Comparison of ENCODE assay signal across 19 cellular contexts in the genomic region with DNA sequence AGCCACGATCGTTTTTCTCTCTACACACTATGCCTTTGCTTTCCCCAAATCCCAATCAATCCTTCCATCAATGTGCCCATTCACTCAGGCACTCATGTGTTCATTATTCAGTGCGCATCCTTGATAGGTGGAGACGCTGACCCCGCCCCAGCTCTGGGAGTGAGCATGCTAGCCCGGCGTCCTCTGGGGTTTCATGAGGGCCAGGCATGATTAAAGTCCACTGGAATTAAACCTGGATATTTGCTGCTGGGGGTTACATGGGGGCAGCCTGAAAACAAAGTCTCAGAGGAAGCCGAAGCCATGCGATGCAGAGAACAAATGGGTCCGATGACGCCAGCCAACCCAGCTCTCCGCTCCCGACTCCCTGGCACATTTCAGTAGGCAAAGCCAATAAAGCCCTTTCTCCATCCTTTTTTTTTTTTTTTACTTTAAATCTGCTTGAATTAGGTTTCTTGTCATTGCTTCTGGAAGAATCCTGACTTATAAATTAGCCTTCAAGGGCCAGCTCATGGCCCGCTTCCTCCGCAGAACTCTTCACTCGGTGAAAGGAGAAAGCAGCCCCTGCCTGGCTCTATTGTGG.
DNase-seq lines count a peak whose midpoint lies in the region; ATAC-seq, FAIRE-seq and TF ChIP-seq lines count a peak whose summit lies in the region.
"Had no signal": no experiment of that assay in that cellular context is flagged by ENCODE, and none has a peak within 500 bp of the region (broad histone marks: within the 10 kb centered on the region; RNA-seq: fewer than 3 reads in every experiment).

No MANE protein-coding gene starts in this region.

- no peak for TF ChIP-seq POLR2A in HepG2 (IDR thresholded peaks at IDR 0.05; ENCODE audit: insufficient read depth in 1 of 2, low read depth in 2 of 2, low read length in 2 of 2)
- TF ChIP-seq POLR2A in right lobe of liver (IDR thresholded peaks at IDR 0.05): no peak
- no peak for TF ChIP-seq POLR2A in esophagus squamous epithelium (IDR thresholded peaks at IDR 0.05)

- H3K9me3 ChIP-seq in liver (ENCODE audit: control insufficient read depth in 4 of 4, low read length in 3 of 4) (no peaks in the 10 kb centered on the region), HepG2 (ENCODE audit: low read length) (no peaks in the 10 kb centered on the region), right lobe of liver (no peaks in the 10 kb centered on the region), esophagus squamous epithelium (no peaks in the 10 kb centered on the region)

- peaks cover 2 to 14% (median 6%) of the 10 kb centered on the region in 4 donors for H3K4me1 ChIP-seq in liver (ENCODE audit: control insufficient read depth in 4 of 4, insufficient read depth in 4 of 4, low read length in 3 of 4)
- H3K4me1 ChIP-seq in HepG2 (ENCODE audit: insufficient read depth, low read length): peaks cover 23% of the 10 kb centered on the region
- H3K4me1 ChIP-seq in right lobe of liver: peaks cover 0 to 16% (median 7%) of the 10 kb centered on the region in 4 donors
- H3K4me1 ChIP-seq in esophagus squamous epithelium: no peaks in the 10 kb centered on the region
- H3K4me1 ChIP-seq in foreskin keratinocyte: no peaks in the 10 kb centered on the region

- DNase-seq in HepG2 (ENCODE audit: low spot score): no peak
- DNase-seq in right lobe of liver: no peak
- peak; percentile 9 for DNase-seq in pons (ENCODE audit: low spot score)
- no peak for DNase-seq in esophagus squamous epithelium (lab: John Stamatoyannopoulos, UW)
- no peak for DNase-seq in foreskin keratinocyte
- DNase-seq: CD8-positive, alpha-beta memory T cell; COR-L47; DMS 273 treated with DMSO at 0.1 percent for 48 hours; DND-41; EL; GOT3; H7; HFFc6 had no signal

- no peak overlapping the region for H3K4me2 ChIP-seq in HepG2 (ENCODE audit: low read depth, low read length)
- H3K4me2 ChIP-seq: BLaER1 treated with 17β-estradiol and CSF1 and Interleukin-3, amounts not matched to agents 10 nM and 100 nM had no signal

- CTCF ChIA-PET in HepG2 (lab: Yijun Ruan, JAX; ENCODE audit: low intra/inter-chr PET ratio, low total read pairs): no interaction called here

- H4K20me1 ChIP-seq in HepG2 (ENCODE audit: insufficient read depth, low read length): no peaks in the 10 kb centered on the region
- H4K20me1 ChIP-seq: BLaER1 treated with 17β-estradiol and CSF1 and Interleukin-3, amounts not matched to agents 10 nM and 100 nM had no signal

- no peak overlapping the region for H3K27ac ChIP-seq in liver (ENCODE audit: low read depth in 1 of 2, low read length in 2 of 2)
- H3K27ac ChIP-seq in HepG2 (ENCODE audit: extremely low read length, insufficient read depth, low read length): no peak overlapping the region
- H3K27ac ChIP-seq in right lobe of liver: peak overlapping the region in 1 of 3 donors; percentile 70
- no peak overlapping the region for H3K27ac ChIP-seq in esophagus squamous epithelium
- no peak overlapping the region for H3K27ac ChIP-seq in foreskin keratinocyte
- H3K27ac ChIP-seq: 22Rv1; BLaER1 treated with 17β-estradiol and CSF1 and Interleukin-3, amounts not matched to agents 10 nM and 100 nM had no signal

- no peaks in the 10 kb centered on the region for H3K79me2 ChIP-seq in HepG2 (ENCODE audit: insufficient read depth, low read length)

- TF ChIP-seq RAD21 in liver (IDR thresholded peaks at IDR 0.05): peak in 1 of 2 donors; percentile 28
- no peak for TF ChIP-seq RAD21 in HepG2 (CRISPR knock-in tag; IDR thresholded peaks at IDR 0.05)

- POLR2A ChIA-PET in HepG2 (lab: Yijun Ruan, JAX): no interaction called here

- intact Hi-C loops in HepG2 (cut with micrococcal nuclease; ENCODE audit: unreplicated experiment): no loop called here
- intact Hi-C loops in right lobe of liver (cut with DNase I): no loop called here
- intact Hi-C loops in esophagus squamous epithelium (cut with DNase I): no loop called here

- H3K9ac ChIP-seq in liver (ENCODE audit: low read depth in 1 of 2, low read length in 2 of 2) (no peak overlapping the region), HepG2 (ENCODE audit: insufficient read depth, low read depth, low read length) (no peak overlapping the region)
- H3K9ac ChIP-seq: BLaER1 treated with 17β-estradiol and CSF1 and Interleukin-3, amounts not matched to agents 10 nM and 100 nM had no signal

- H3K36me3 ChIP-seq in liver (ENCODE audit: control insufficient read depth in 4 of 4, insufficient read depth in 3 of 4, low read depth in 1 of 4, low read length in 3 of 4) (no peaks in the 10 kb centered on the region), HepG2 (replicated peaks in 1 of 2; ENCODE audit: control insufficient read depth in 1 of 2, insufficient read depth in 2 of 2, low read length in 2 of 2) (no peaks in the 10 kb centered on the region), right lobe of liver (no peaks in the 10 kb centered on the region), esophagus squamous epithelium (no peaks in the 10 kb centered on the region)
- H3K36me3 ChIP-seq: BLaER1 treated with 17β-estradiol and CSF1 and Interleukin-3, amounts not matched to agents 10 nM and 100 nM had no signal

- TF ChIP-seq EP300 in HepG2 (IDR thresholded peaks at IDR 0.05; ENCODE audit: low read depth in 2 of 2, low read length in 2 of 2) (no peak), HepG2 (CRISPR knock-in tag; IDR thresholded peaks at IDR 0.05; ENCODE audit: borderline replicate concordance) (no peak)

- H3K4me3 ChIP-seq in liver (ENCODE audit: low read depth in 1 of 3, low read length in 3 of 3) (no peak overlapping the region), HepG2 (replicated peaks in 1 of 3; ENCODE audit: insufficient read depth in 1 of 3, low read depth in 2 of 3, low read length in 3 of 3) (no peak overlapping the region), right lobe of liver (no peak overlapping the region), esophagus squamous epithelium (no peak overlapping the region)
- H3K4me3 ChIP-seq: BLaER1 treated with 17β-estradiol and CSF1 and Interleukin-3, amounts not matched to agents 10 nM and 100 nM; GM12878 had no signal

- TF ChIP-seq CTCF in liver (IDR thresholded peaks at IDR 0.05; ENCODE audit: low read depth, low read length, missing input control) (no peak), HepG2 (CRISPR knock-in tag; IDR thresholded peaks at IDR 0.05) (no peak), right lobe of liver (IDR thresholded peaks at IDR 0.05) (no peak), esophagus squamous epithelium (IDR thresholded peaks at IDR 0.05) (no peak), foreskin keratinocyte (conservative IDR thresholded peaks at IDR 0.05) (no peak)

- no peak for FAIRE-seq in HepG2 (lab: Jason Lieb, UNC)
- FAIRE-seq: GM12878 had no signal

- H2AFZ ChIP-seq in HepG2 (ENCODE audit: low read length): no peak overlapping the region

- in situ Hi-C loops in HepG2 (cut with HindIII; ENCODE audit: extremely low pct_ligation_motif_present, low pct_unique_long_range_greater_than_20kb): no loop called here

- BruUV-seq in HepG2 (replicated peaks; lab: Mats Ljungman, UMichigan): no TSS peak

- ATAC-seq in HepG2 (no peak), right lobe of liver (peak in 3 of 4 donors; percentile 33 to 65 (median 35)), HG03097 (IDR thresholded peaks at IDR 0.05; ENCODE audit: low FRiP score, unreplicated experiment) (no peak), foreskin keratinocyte (no peak)
- ATAC-seq: GM12878, HCT116 had no signal

- 93% methylated on average over 16 of the region's 16 CpGs for WGBS in liver
- 91% methylated on average over 16 of the region's 16 CpGs for WGBS in HepG2 (ENCODE audit: low lambda C conversion rate)
- 94% methylated on average over 7 of the region's 16 CpGs for WGBS in right lobe of liver (ENCODE audit: insufficient coverage, low coverage, low lambda C conversion rate, missing lambda C conversion rate)
- 88 to 96% methylated on average over 14 to 15 of the region's 16 CpGs for WGBS in esophagus squamous epithelium, 2 donors

- no peaks in the 10 kb centered on the region for H3K27me3 ChIP-seq in liver (ENCODE audit: control insufficient read depth in 4 of 4, insufficient read depth in 4 of 4, low read length in 3 of 4)
- peaks cover 0 to 9% of the 10 kb centered on the region in 2 experiments; a peak in 1 of 5 replicates for H3K27me3 ChIP-seq in HepG2 (ENCODE audit: control insufficient read depth in 1 of 2, insufficient read depth in 2 of 2, low read length in 2 of 2)
- no peaks in the 10 kb centered on the region for H3K27me3 ChIP-seq in right lobe of liver
- no peaks in the 10 kb centered on the region for H3K27me3 ChIP-seq in esophagus squamous epithelium
- no peaks in the 10 kb centered on the region for H3K27me3 ChIP-seq in foreskin keratinocyte
- H3K27me3 ChIP-seq: BLaER1 treated with 17β-estradiol and CSF1 and Interleukin-3, amounts not matched to agents 10 nM and 100 nM had no signal

TF ChIP-seq in liver, 16 proteins besides CTCF, POLR2A, EP300 and RAD21 (continues in another document):
- TF ChIP-seq TAF1 (conservative IDR thresholded peaks at IDR 0.05) (no peak), FOXA1 (IDR thresholded peaks at IDR 0.05) (no peak), EGR1 (IDR thresholded peaks at IDR 0.05; ENCODE audit: low read depth in 2 of 2) (no peak), YY1 (IDR thresholded peaks at IDR 0.05) (no peak), SP1 (IDR thresholded peaks at IDR 0.05) (no peak), HNF4G (IDR thresholded peaks at IDR 0.05) (peak; percentile 34), GABPA (IDR thresholded peaks at IDR 0.05 in 1 of 2, conservative IDR thresholded peaks at IDR 0.05 in 1 of 2) (no peak)
- TF ChIP-seq, protein P1, sequence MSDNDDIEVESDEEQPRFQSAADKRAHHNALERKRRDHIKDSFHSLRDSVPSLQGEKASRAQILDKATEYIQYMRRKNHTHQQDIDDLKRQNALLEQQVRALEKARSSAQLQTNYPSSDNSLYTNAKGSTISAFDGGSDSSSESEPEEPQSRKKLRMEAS (IDR thresholded peaks at IDR 0.05): no peak

TF ChIP-seq in HepG2, 621 proteins besides CTCF, POLR2A, EP300 and RAD21 (continues in another document):
- TF ChIP-seq PLRG1 (conservative IDR thresholded peaks at IDR 0.05): no peak
- TF ChIP-seq, protein P2, sequence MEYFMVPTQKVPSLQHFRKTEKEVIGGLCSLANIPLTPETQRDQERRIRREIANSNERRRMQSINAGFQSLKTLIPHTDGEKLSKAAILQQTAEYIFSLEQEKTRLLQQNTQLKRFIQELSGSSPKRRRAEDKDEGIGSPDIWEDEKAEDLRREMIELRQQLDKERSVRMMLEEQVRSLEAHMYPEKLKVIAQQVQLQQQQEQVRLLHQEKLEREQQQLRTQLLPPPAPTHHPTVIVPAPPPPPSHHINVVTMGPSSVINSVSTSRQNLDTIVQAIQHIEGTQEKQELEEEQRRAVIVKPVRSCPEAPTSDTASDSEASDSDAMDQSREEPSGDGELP (IDR thresholded peaks at IDR 0.05; ENCODE audit: borderline replicate concordance, low read depth): no peak
- TF ChIP-seq ZNF225 (CRISPR knock-in tag; IDR thresholded peaks at IDR 0.05): no peak
- no peak for TF ChIP-seq CEBPB (IDR thresholded peaks at IDR 0.05; ENCODE audit: borderline replicate concordance, low read depth, low read length)
- TF ChIP-seq KLF11 (CRISPR knock-in tag; IDR thresholded peaks at IDR 0.05): no peak

Comparison
In these comparisons a context has a peak if more than half of its experiments do, and no peak if none do; other contexts are left out.
1. ATAC-seq: peak in right lobe of liver (3 of 4); none in HepG2 (single experiment), HG03097 (single experiment) and foreskin keratinocyte (single experiment).